In the genomic region with DNA sequence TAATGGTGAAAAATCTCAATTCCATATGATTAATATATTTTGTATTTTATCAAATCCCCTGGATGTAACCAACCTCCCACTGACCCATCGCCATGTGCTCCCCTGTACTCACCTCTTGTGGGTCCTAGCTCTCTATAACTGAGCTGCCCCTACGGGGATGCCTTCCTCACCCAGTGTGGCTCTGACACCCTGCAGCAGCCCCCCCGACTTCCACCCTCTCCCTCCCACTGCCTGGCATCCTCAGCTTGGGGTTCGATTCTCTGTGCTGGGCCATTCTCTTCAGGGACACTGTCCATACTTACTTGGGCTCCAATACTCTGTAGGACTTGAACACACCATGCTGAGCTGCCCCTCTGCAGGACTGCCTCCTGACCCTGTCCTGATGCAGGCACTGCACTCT, we compare ENCODE assay signal across 21 cellular contexts.
"Had no signal": no experiment of that assay in that cellular context is flagged by ENCODE, and none has a peak within 500 bp of the region (broad histone marks: within the 10 kb centered on the region; RNA-seq: fewer than 3 reads in every experiment).

No MANE protein-coding gene starts in this region.

- H3K4me3 ChIP-seq: MG63, SJSA1, SK-N-MC had no signal

- DNase-seq: IMR-90, Karpas-422, KG1, MG63, NCI-H1092, NCI-H1105 treated with DMSO at 0.1 percent for 48 hours, NCI-H1417 treated with DMSO at 0.1 percent for 48 hours, NCI-H146, NCI-H1694 treated with DMSO at 0.1 percent for 48 hours, NCI-H1930, NCI-H2081, NCI-H2107, NCI-H2227 treated with DMSO at 0.1 percent for 48 hours, NCI-H524, NCI-H526 treated with DMSO at 0.1 percent for 48 hours, NCI-H748 treated with DMSO at 0.1 percent for 48 hours, Right ventricle myocardium superior, RPMI8226, SIG-M5 had no signal

- H3K27ac ChIP-seq: SJSA1, SK-N-MC had no signal

- H3K36me3 ChIP-seq: MG63, SJSA1 had no signal

- H3K27me3 ChIP-seq: MG63, SJSA1 had no signal

- H3K9me3 ChIP-seq: MG63, SJSA1 had no signal

- H3K4me1 ChIP-seq: SJSA1 had no signal
